10 cellular contexts compared by ENCODE assay signal in the genomic region with DNA sequence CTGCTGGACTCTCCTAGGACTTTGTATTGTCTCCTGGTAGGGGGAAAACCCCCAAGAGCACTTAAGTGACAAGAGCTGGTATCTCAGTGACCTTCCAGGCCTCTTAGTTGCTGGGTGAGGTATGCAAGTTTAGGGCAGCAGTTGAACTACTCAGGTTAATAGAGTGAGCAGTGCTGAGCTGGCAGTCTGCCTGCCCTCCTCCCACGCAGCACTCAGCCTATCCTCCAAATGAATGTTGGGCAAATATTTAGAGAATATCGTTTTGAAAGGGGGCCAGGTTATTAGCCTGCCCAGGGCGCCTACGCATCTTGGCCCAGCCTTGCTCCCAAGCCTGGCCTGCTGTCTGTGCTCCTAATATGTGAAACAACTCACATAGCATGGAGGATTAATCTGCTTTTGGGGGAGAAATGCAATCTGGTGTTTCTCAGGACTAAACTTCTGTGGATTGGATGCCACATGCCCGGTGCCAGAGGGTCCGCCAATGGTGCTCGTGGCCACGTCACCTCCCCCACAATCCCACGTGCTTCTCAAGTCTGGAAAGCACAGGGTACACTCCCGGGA.
DNase-seq lines count a peak whose midpoint lies in the region; ATAC-seq and TF ChIP-seq lines count a peak whose summit lies in the region.
"Had no signal": no experiment of that assay in that cellular context is flagged by ENCODE, and none has a peak within 500 bp of the region (broad histone marks: within the 10 kb centered on the region; RNA-seq: fewer than 3 reads in every experiment).

No MANE protein-coding gene starts in this region.

- in situ Hi-C loops in KBM-7 (cut with MboI; ENCODE audit: low pct_unique_long_range_greater_than_20kb, low sequenced_read_pairs): no loop called here

- CTCF ChIA-PET in activated CD8-positive, alpha-beta memory T cell treated with anti-CD3 and anti-CD28 coated beads, Interleukin-2, amount 10 ng/mL, durations not matched to agents 7 days and 5 days (lab: Charles Lee): no interaction called here

- H3K27me3 Mint-ChIP-seq in mesothelial cell of epicardium (ENCODE audit: low read depth): peaks cover 2% of the 10 kb centered on the region
- peaks cover 15% of the 10 kb centered on the region for H3K27me3 Mint-ChIP-seq in activated CD8-positive, alpha-beta memory T cell treated with anti-CD3 and anti-CD28 coated beads, Interleukin-2, amount 10 ng/mL, durations not matched to agents 7 days and 5 days
- H3K27me3 Mint-ChIP-seq: stimulated activated naive CD8-positive, alpha-beta T cell treated with anti-CD3 and anti-CD28 coated beads, Interleukin-15, Interleukin-2, amounts not matched to agents 100 ng/mL and 50 ng/mL, for 24 hours had no signal

- H3K36me3 Mint-ChIP-seq in mesothelial cell of epicardium: no peaks in the 10 kb centered on the region
- H3K36me3 Mint-ChIP-seq in activated CD8-positive, alpha-beta memory T cell treated with anti-CD3 and anti-CD28 coated beads, Interleukin-2, amount 10 ng/mL, durations not matched to agents 7 days and 5 days: no peaks in the 10 kb centered on the region
- H3K36me3 Mint-ChIP-seq: natural killer cell had no signal

- H3K27ac Mint-ChIP-seq in mesothelial cell of epicardium: peak overlapping the region; percentile 19
- no peak overlapping the region for H3K27ac Mint-ChIP-seq in activated CD8-positive, alpha-beta memory T cell treated with anti-CD3 and anti-CD28 coated beads, Interleukin-2, amount 10 ng/mL, durations not matched to agents 7 days and 5 days
- H3K27ac Mint-ChIP-seq: natural killer cell; stimulated activated naive CD8-positive, alpha-beta T cell treated with anti-CD3 and anti-CD28 coated beads, Interleukin-15, Interleukin-2, amounts not matched to agents 100 ng/mL and 50 ng/mL, for 24 hours had no signal

- no peak for ATAC-seq in GM19452 (IDR thresholded peaks at IDR 0.05; ENCODE audit: unreplicated experiment)
- ATAC-seq in activated CD8-positive, alpha-beta memory T cell treated with anti-CD3 and anti-CD28 coated beads, Interleukin-2, amount 10 ng/mL, durations not matched to agents 7 days and 5 days: no peak
- no peak for ATAC-seq in GM18498 (IDR thresholded peaks at IDR 0.05; ENCODE audit: unreplicated experiment)

- no peak for TF ChIP-seq CTCF in AG09319 (IDR thresholded peaks at IDR 0.05; ENCODE audit: low read depth, low read length)
- no peak for TF ChIP-seq CTCF in mesothelial cell of epicardium (IDR thresholded peaks at IDR 0.05; ENCODE audit: unreplicated experiment)

- H3K4me3 Mint-ChIP-seq in mesothelial cell of epicardium: no peak overlapping the region
- H3K4me3 Mint-ChIP-seq in activated CD8-positive, alpha-beta memory T cell treated with anti-CD3 and anti-CD28 coated beads, Interleukin-2, amount 10 ng/mL, durations not matched to agents 7 days and 5 days: no peak overlapping the region
- H3K4me3 Mint-ChIP-seq: natural killer cell; stimulated activated naive CD8-positive, alpha-beta T cell treated with anti-CD3 and anti-CD28 coated beads, Interleukin-15, Interleukin-2, amounts not matched to agents 100 ng/mL and 50 ng/mL, for 24 hours had no signal

- peak; percentile 40 for DNase-seq in AG09319 (ENCODE audit: extremely low read depth, low read depth)
- DNase-seq in NCI-H2081 (lab: John Stamatoyannopoulos, UW): peak; percentile 78 to 92
- DNase-seq in dermis blood vessel endothelial cell: peak; percentile 15
- DNase-seq in mesothelial cell of epicardium (ENCODE audit: low spot score in 2 of 2, unreplicated experiment in 2 of 2): no peak
- no peak for DNase-seq in KBM-7
- no peak for DNase-seq in activated CD8-positive, alpha-beta memory T cell treated with anti-CD3 and anti-CD28 coated beads, Interleukin-2, amount 10 ng/mL, durations not matched to agents 7 days and 5 days
- DNase-seq: natural killer cell had no signal

- H3K9me3 Mint-ChIP-seq in mesothelial cell of epicardium: no peaks in the 10 kb centered on the region
- H3K9me3 Mint-ChIP-seq in activated CD8-positive, alpha-beta memory T cell treated with anti-CD3 and anti-CD28 coated beads, Interleukin-2, amount 10 ng/mL, durations not matched to agents 7 days and 5 days (ENCODE audit: low read depth): no peaks in the 10 kb centered on the region
- H3K9me3 Mint-ChIP-seq: natural killer cell; stimulated activated naive CD8-positive, alpha-beta T cell treated with anti-CD3 and anti-CD28 coated beads, Interleukin-15, Interleukin-2, amounts not matched to agents 100 ng/mL and 50 ng/mL, for 24 hours had no signal

- H3K4me1 Mint-ChIP-seq in mesothelial cell of epicardium: peaks cover 37% of the 10 kb centered on the region
- H3K4me1 Mint-ChIP-seq in activated CD8-positive, alpha-beta memory T cell treated with anti-CD3 and anti-CD28 coated beads, Interleukin-2, amount 10 ng/mL, durations not matched to agents 7 days and 5 days: no peaks in the 10 kb centered on the region
- H3K4me1 Mint-ChIP-seq: natural killer cell had no signal

Comparison
In these comparisons a context has a peak if more than half of its experiments do, and no peak if none do; other contexts are left out.
1. DNase-seq: peak in AG09319 (single experiment), NCI-H2081 (2 of 2) and dermis blood vessel endothelial cell (single experiment); none in mesothelial cell of epicardium (0 of 2), KBM-7 (single experiment) and activated CD8-positive, alpha-beta memory T cell treated with anti-CD3 and anti-CD28 coated beads, Interleukin-2, amount 10 ng/mL, durations not matched to agents 7 days and 5 days (single experiment).